1 cellular context compared by ENCODE assay signal in the genomic region with DNA sequence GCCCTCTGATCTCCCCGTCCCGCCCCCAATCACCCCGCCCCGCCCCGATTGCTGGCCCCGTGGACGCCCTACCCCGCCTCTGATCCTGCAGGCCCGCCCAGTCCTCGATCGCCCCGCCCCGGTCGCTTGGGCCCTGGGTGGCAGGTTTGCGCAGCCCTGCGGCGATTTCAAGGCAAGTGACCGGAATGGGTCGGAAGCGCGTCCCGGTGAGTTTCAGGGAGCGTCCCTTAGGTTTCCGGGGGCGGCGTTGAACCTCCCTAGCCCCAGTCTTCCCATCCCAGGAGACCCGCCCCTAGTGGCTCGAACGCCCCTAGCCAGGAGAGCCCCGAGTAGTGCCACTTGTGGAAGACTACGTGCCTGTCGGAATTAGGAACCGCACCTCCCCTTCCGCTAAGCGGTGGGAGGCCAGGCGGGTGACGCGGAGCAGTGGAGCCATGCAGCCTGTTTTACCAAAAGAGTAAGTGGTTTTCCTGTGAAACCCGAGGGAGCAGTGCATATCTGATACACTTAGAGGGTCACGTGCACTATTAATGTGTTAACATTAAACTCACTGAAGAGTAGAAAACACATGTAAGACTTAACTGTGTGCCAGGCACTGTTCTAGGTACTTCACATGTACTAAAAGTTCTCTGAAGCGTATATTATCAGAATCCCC.
TF ChIP-seq lines count a peak whose summit lies in the region.

No MANE protein-coding gene starts in this region.

TF ChIP-seq in GM12878, 131 proteins besides CTCF, POLR2A, EP300 and RAD21 (continued from another document and continues in another):
- TF ChIP-seq NKRF (conservative IDR thresholded peaks at IDR 0.05) (peak; percentile 72; the same call in 1 of the 2 replicates), TCF3 (IDR thresholded peaks at IDR 0.05; ENCODE audit: borderline replicate concordance, insufficient read depth, low read depth, low read length) (no peak), NFYA (IDR thresholded peaks at IDR 0.05; ENCODE audit: borderline replicate concordance, low read depth, low read length) (no peak), SMARCA5 (IDR thresholded peaks at IDR 0.05) (peak; percentile 78), JUNB (IDR thresholded peaks at IDR 0.05) (no peak), TBL1XR1 (IDR thresholded peaks at IDR 0.05; ENCODE audit: low read depth, low read length) (0 out of 2 replicates have a peak, but pooled peaks have one; percentile 36), POLR2AphosphoS2 (IDR thresholded peaks at IDR 0.05; ENCODE audit: low read depth, low read length) (0 out of 2 replicates have a peak, but pooled peaks have one; percentile 34), SKIL (IDR thresholded peaks at IDR 0.05; ENCODE audit: low read depth, poor library complexity, severe bottlenecking) (peak; percentile 23), ZNF24 (IDR thresholded peaks at IDR 0.05) (0 out of 2 replicates have a peak, but pooled peaks have one; percentile 5), PAX8 (IDR thresholded peaks at IDR 0.05) (no peak), BCL11A (IDR thresholded peaks at IDR 0.05; ENCODE audit: low read depth, low read length) (no peak), SREBF2 (IDR thresholded peaks at IDR 0.05; ENCODE audit: low read length) (no peak), NR2C1 (IDR thresholded peaks at IDR 0.05) (no peak), ETV6 (conservative IDR thresholded peaks at IDR 0.05 in 1 of 2, IDR thresholded peaks at IDR 0.05 in 1 of 2; ENCODE audit: borderline replicate concordance in 1 of 2, low read depth in 1 of 2) (peak in 1 of 2 experiments; percentile 54; a peak in 1 of 4 replicates), SMC3 (IDR thresholded peaks at IDR 0.05; ENCODE audit: borderline replicate concordance, low read length) (peak; percentile 34; the same call in 1 of the 2 replicates), FOXM1 (IDR thresholded peaks at IDR 0.05; ENCODE audit: low read depth, low read length) (0 out of 2 replicates have a peak, but pooled peaks have one; percentile 28), MYB (IDR thresholded peaks at IDR 0.05; ENCODE audit: borderline replicate concordance, low read depth, low read length) (no peak), CBX3 (IDR thresholded peaks at IDR 0.05; ENCODE audit: borderline replicate concordance, low read depth) (no peak), YY1 (IDR thresholded peaks at IDR 0.05; ENCODE audit: low read depth, low read length) (0 out of 2 replicates have a peak, but pooled peaks have one; percentile 33), MXI1 (IDR thresholded peaks at IDR 0.05; ENCODE audit: low read depth, low read length) (peak; percentile 44; the same call in 1 of the 2 replicates), EED (IDR thresholded peaks at IDR 0.05; ENCODE audit: low read depth) (peak; percentile 67; the same call in 1 of the 2 replicates), GATAD2B (conservative IDR thresholded peaks at IDR 0.05; ENCODE audit: low read depth) (peak; percentile 44), NR2F1 (conservative IDR thresholded peaks at IDR 0.05) (peak; percentile 20), NBN (IDR thresholded peaks at IDR 0.05) (peak; percentile 87), PAX5 (IDR thresholded peaks at IDR 0.05; ENCODE audit: borderline replicate concordance, low read depth, low read length) (0 out of 2 replicates have a peak, but pooled peaks have one; percentile 5), IKZF1 (conservative IDR thresholded peaks at IDR 0.05) (peak; percentile 84), ATF7 (IDR thresholded peaks at IDR 0.05; ENCODE audit: low read depth) (peak; percentile 62), RAD51 (IDR thresholded peaks at IDR 0.05) (peak; percentile 86), CHD2 (IDR thresholded peaks at IDR 0.05; ENCODE audit: borderline replicate concordance, low read depth, low read length) (0 out of 2 replicates have a peak, but pooled peaks have one; percentile 24), TAF1 (IDR thresholded peaks at IDR 0.05; ENCODE audit: borderline replicate concordance, low read depth, low read length) (peak; percentile 15; the same call in 1 of the 2 replicates), ZNF622 (IDR thresholded peaks at IDR 0.05) (no peak)
- TF ChIP-seq, protein P1, sequence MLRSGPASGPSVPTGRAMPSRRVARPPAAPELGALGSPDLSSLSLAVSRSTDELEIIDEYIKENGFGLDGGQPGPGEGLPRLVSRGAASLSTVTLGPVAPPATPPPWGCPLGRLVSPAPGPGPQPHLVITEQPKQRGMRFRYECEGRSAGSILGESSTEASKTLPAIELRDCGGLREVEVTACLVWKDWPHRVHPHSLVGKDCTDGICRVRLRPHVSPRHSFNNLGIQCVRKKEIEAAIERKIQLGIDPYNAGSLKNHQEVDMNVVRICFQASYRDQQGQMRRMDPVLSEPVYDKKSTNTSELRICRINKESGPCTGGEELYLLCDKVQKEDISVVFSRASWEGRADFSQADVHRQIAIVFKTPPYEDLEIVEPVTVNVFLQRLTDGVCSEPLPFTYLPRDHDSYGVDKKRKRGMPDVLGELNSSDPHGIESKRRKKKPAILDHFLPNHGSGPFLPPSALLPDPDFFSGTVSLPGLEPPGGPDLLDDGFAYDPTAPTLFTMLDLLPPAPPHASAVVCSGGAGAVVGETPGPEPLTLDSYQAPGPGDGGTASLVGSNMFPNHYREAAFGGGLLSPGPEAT (IDR thresholded peaks at IDR 0.05; ENCODE audit: low read depth), result peak; percentile 79
- TF ChIP-seq, protein P2, sequence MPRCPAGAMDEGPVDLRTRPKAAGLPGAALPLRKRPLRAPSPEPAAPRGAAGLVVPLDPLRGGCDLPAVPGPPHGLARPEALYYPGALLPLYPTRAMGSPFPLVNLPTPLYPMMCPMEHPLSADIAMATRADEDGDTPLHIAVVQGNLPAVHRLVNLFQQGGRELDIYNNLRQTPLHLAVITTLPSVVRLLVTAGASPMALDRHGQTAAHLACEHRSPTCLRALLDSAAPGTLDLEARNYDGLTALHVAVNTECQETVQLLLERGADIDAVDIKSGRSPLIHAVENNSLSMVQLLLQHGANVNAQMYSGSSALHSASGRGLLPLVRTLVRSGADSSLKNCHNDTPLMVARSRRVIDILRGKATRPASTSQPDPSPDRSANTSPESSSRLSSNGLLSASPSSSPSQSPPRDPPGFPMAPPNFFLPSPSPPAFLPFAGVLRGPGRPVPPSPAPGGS (IDR thresholded peaks at IDR 0.05; ENCODE audit: borderline replicate concordance, insufficient read depth, low read depth, low read length, poor library complexity, severe bottlenecking), result no peak
- TF ChIP-seq, protein P3, sequence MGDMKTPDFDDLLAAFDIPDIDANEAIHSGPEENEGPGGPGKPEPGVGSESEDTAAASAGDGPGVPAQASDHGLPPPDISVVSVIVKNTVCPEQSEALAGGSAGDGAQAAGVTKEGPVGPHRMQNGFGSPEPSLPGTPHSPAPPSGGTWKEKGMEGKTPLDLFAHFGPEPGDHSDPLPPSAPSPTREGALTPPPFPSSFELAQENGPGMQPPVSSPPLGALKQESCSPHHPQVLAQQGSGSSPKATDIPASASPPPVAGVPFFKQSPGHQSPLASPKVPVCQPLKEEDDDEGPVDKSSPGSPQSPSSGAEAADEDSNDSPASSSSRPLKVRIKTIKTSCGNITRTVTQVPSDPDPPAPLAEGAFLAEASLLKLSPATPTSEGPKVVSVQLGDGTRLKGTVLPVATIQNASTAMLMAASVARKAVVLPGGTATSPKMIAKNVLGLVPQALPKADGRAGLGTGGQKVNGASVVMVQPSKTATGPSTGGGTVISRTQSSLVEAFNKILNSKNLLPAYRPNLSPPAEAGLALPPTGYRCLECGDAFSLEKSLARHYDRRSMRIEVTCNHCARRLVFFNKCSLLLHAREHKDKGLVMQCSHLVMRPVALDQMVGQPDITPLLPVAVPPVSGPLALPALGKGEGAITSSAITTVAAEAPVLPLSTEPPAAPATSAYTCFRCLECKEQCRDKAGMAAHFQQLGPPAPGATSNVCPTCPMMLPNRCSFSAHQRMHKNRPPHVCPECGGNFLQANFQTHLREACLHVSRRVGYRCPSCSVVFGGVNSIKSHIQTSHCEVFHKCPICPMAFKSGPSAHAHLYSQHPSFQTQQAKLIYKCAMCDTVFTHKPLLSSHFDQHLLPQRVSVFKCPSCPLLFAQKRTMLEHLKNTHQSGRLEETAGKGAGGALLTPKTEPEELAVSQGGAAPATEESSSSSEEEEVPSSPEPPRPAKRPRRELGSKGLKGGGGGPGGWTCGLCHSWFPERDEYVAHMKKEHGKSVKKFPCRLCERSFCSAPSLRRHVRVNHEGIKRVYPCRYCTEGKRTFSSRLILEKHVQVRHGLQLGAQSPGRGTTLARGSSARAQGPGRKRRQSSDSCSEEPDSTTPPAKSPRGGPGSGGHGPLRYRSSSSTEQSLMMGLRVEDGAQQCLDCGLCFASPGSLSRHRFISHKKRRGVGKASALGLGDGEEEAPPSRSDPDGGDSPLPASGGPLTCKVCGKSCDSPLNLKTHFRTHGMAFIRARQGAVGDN (IDR thresholded peaks at IDR 0.05), result 0 out of 2 replicates have a peak, but pooled peaks have one; percentile 19
- TF ChIP-seq, protein P4, sequence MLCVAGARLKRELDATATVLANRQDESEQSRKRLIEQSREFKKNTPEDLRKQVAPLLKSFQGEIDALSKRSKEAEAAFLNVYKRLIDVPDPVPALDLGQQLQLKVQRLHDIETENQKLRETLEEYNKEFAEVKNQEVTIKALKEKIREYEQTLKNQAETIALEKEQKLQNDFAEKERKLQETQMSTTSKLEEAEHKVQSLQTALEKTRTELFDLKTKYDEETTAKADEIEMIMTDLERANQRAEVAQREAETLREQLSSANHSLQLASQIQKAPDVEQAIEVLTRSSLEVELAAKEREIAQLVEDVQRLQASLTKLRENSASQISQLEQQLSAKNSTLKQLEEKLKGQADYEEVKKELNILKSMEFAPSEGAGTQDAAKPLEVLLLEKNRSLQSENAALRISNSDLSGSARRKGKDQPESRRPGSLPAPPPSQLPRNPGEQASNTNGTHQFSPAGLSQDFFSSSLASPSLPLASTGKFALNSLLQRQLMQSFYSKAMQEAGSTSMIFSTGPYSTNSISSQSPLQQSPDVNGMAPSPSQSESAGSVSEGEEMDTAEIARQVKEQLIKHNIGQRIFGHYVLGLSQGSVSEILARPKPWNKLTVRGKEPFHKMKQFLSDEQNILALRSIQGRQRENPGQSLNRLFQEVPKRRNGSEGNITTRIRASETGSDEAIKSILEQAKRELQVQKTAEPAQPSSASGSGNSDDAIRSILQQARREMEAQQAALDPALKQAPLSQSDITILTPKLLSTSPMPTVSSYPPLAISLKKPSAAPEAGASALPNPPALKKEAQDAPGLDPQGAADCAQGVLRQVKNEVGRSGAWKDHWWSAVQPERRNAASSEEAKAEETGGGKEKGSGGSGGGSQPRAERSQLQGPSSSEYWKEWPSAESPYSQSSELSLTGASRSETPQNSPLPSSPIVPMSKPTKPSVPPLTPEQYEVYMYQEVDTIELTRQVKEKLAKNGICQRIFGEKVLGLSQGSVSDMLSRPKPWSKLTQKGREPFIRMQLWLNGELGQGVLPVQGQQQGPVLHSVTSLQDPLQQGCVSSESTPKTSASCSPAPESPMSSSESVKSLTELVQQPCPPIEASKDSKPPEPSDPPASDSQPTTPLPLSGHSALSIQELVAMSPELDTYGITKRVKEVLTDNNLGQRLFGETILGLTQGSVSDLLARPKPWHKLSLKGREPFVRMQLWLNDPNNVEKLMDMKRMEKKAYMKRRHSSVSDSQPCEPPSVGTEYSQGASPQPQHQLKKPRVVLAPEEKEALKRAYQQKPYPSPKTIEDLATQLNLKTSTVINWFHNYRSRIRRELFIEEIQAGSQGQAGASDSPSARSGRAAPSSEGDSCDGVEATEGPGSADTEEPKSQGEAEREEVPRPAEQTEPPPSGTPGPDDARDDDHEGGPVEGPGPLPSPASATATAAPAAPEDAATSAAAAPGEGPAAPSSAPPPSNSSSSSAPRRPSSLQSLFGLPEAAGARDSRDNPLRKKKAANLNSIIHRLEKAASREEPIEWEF (IDR thresholded peaks at IDR 0.05; ENCODE audit: insufficient replicate concordance, low read depth, low read length), result no peak
